ENCODE assay signal across 14 cellular contexts in the genomic region with DNA sequence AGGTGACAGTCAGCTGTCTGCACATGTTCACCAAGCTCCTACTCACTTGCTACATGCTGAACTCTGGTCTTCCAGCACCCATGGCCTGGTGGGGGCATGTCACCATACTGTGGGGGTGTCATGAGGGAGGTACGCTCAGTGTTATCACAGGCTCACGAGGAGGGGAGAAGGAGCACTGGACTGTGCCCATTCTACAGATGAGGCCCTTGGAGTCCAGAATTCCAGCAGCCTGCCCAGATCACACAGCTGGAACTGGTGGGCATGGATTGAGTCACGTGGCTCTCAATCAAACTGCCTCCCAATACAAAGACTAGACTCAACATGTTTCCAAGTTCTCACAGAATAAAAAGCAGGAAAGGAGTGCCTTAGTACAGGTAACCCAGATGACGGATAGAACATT. TPM values are rescaled to one million over a fixed set of nuclear protein-coding genes. Genes with fewer than 3 reads are reported as not detected.
DNase-seq lines count a peak whose midpoint lies in the region; ATAC-seq and TF ChIP-seq lines count a peak whose summit lies in the region.
"Had no signal": no experiment of that assay in that cellular context is flagged by ENCODE, and none has a peak within 500 bp of the region (broad histone marks: within the 10 kb centered on the region; RNA-seq: fewer than 3 reads in every experiment).

No MANE protein-coding gene starts in this region.

- H2BK12ac ChIP-seq in trophoblast cell (ENCODE audit: low read length), result no peak overlapping the region

- no peak overlapping the region for H2AFZ ChIP-seq in trophoblast cell (ENCODE audit: insufficient read depth, low read length, poor library complexity)
- H2AFZ ChIP-seq: GM23248 had no signal

- no peak overlapping the region for H3K27ac ChIP-seq in trophoblast cell (ENCODE audit: low read depth, low read length)
- H3K27ac ChIP-seq: GM23248 had no signal

- H3K27ac Mint-ChIP-seq in activated naive CD4-positive, alpha-beta T cell treated with anti-CD3 and anti-CD28 coated beads, Interleukin-2, amount 50 U/mL, for 24 hours, result peak overlapping the region; percentile 66
- H3K27ac Mint-ChIP-seq in activated naive CD4-positive, alpha-beta T cell treated with anti-CD3 and anti-CD28 coated beads, Interleukin-2, amount 10 ng/mL, durations not matched to agents 7 days and 5 days, result no peak overlapping the region
- peak overlapping the region; percentile 77 for H3K27ac Mint-ChIP-seq in T-helper 17 cell
- H3K27ac Mint-ChIP-seq in glutamatergic neuron (ENCODE audit: unreplicated experiment), result peak overlapping the region; percentile 56
- H3K27ac Mint-ChIP-seq: IgD-negative memory B cell had no signal

- no peak for TF ChIP-seq CTCF in glutamatergic neuron (IDR thresholded peaks at IDR 0.05; ENCODE audit: partially characterized antibody, unreplicated experiment)

- H3K36me3 Mint-ChIP-seq in activated naive CD4-positive, alpha-beta T cell treated with anti-CD3 and anti-CD28 coated beads, Interleukin-2, amount 50 U/mL, for 24 hours, result peaks cover 22% of the 10 kb centered on the region
- peaks cover 55% of the 10 kb centered on the region for H3K36me3 Mint-ChIP-seq in activated naive CD4-positive, alpha-beta T cell treated with anti-CD3 and anti-CD28 coated beads, Interleukin-2, amount 10 ng/mL, durations not matched to agents 7 days and 5 days
- H3K36me3 Mint-ChIP-seq in T-helper 17 cell (ENCODE audit: low read depth), result peaks cover 12% of the 10 kb centered on the region
- H3K36me3 Mint-ChIP-seq in glutamatergic neuron (ENCODE audit: unreplicated experiment), result peaks cover 10% of the 10 kb centered on the region

- H4K91ac ChIP-seq in trophoblast cell (ENCODE audit: low read depth, low read length), result no peak overlapping the region

- no peak for DNase-seq in activated naive CD4-positive, alpha-beta T cell treated with anti-CD3 and anti-CD28 coated beads, Interleukin-2, amount 10 ng/mL, durations not matched to agents 7 days and 5 days
- DNase-seq in T-helper 17 cell, result no peak
- DNase-seq in glutamatergic neuron, result no peak
- DNase-seq in trophoblast cell, result no peak
- no peak for DNase-seq in left colon
- DNase-seq: DMS79 treated with DMSO at 0.1 percent for 48 hours, GDM1, GM23248, NCI-H187 treated with DMSO at 0.1 percent for 48 hours, NCI-H774 had no signal

- H3K27me3 Mint-ChIP-seq in activated naive CD4-positive, alpha-beta T cell treated with anti-CD3 and anti-CD28 coated beads, Interleukin-2, amount 50 U/mL, for 24 hours, result no peaks in the 10 kb centered on the region
- H3K27me3 Mint-ChIP-seq in activated naive CD4-positive, alpha-beta T cell treated with anti-CD3 and anti-CD28 coated beads, Interleukin-2, amount 10 ng/mL, durations not matched to agents 7 days and 5 days, result no peaks in the 10 kb centered on the region
- no peaks in the 10 kb centered on the region for H3K27me3 Mint-ChIP-seq in T-helper 17 cell
- peaks cover 6% of the 10 kb centered on the region for H3K27me3 Mint-ChIP-seq in glutamatergic neuron (ENCODE audit: unreplicated experiment)

- H3K14ac ChIP-seq in trophoblast cell (ENCODE audit: low read length), result no peak overlapping the region

- no CpG with 5 or more reads among the region's 4 CpGs for WGBS in trophoblast cell (ENCODE audit: extremely low coverage, insufficient coverage, insufficient read length)

- H3K27me3 ChIP-seq in trophoblast cell (ENCODE audit: insufficient read depth, low read length), result no peaks in the 10 kb centered on the region

- no peak overlapping the region for H2BK5ac ChIP-seq in trophoblast cell (ENCODE audit: low read depth, low read length, poor library complexity)

- CTCF ChIA-PET in activated naive CD4-positive, alpha-beta T cell treated with anti-CD3 and anti-CD28 coated beads, Interleukin-2, amount 10 ng/mL, durations not matched to agents 7 days and 5 days (lab: Charles Lee), result no interaction called here

- peak overlapping the region; percentile 65 for H2AK5ac ChIP-seq in trophoblast cell (ENCODE audit: low read length)

- H3K79me1 ChIP-seq in trophoblast cell (ENCODE audit: low read length), result no peaks in the 10 kb centered on the region

- H3K4me1 ChIP-seq in trophoblast cell (ENCODE audit: control insufficient read depth in 1 of 2, insufficient read depth in 2 of 2, low read length in 2 of 2), result peaks cover 19 to 21% of the 10 kb centered on the region in 2 experiments

- H4K12ac ChIP-seq in trophoblast cell (ENCODE audit: low read depth, low read length), result peak overlapping the region; percentile 46

- no peak overlapping the region for H3K4me3 ChIP-seq in trophoblast cell (ENCODE audit: low read depth, low read length)
- H3K4me3 ChIP-seq: GM23248 had no signal

- peak overlapping the region; percentile 68 for H3K4ac ChIP-seq in trophoblast cell (ENCODE audit: low read depth, low read length)

- intact Hi-C loops in left colon (cut with DNase I, micrococcal nuclease), result loop anchor here in 1 of 2 donors (10.0 kb wide), 1 partner anchor 256 kb away; no protein-coding TSS in a partner anchor

- peak overlapping the region; percentile 37 for H3K18ac ChIP-seq in trophoblast cell (ENCODE audit: low read length)

- H3K9ac ChIP-seq in trophoblast cell (ENCODE audit: low read length), result no peak overlapping the region
- H3K9ac ChIP-seq: GM23248 had no signal

- H3K9me3 ChIP-seq in T-helper 17 cell (ENCODE audit: control insufficient read depth, low read length, poor library complexity, severe bottlenecking) (no peaks in the 10 kb centered on the region), trophoblast cell (ENCODE audit: insufficient read depth, low read depth, low read length) (no peaks in the 10 kb centered on the region)

- peaks cover 14 to 22% of the 10 kb centered on the region in 2 experiments for H3K36me3 ChIP-seq in trophoblast cell (ENCODE audit: control insufficient read depth in 1 of 2, insufficient read depth in 2 of 2, low read length in 2 of 2)

- no peaks in the 10 kb centered on the region for H3K9me3 Mint-ChIP-seq in activated naive CD4-positive, alpha-beta T cell treated with anti-CD3 and anti-CD28 coated beads, Interleukin-2, amount 50 U/mL, for 24 hours
- H3K9me3 Mint-ChIP-seq in activated naive CD4-positive, alpha-beta T cell treated with anti-CD3 and anti-CD28 coated beads, Interleukin-2, amount 10 ng/mL, durations not matched to agents 7 days and 5 days, result no peaks in the 10 kb centered on the region
- peaks cover 5% of the 10 kb centered on the region for H3K9me3 Mint-ChIP-seq in glutamatergic neuron (ENCODE audit: unreplicated experiment)

- H4K8ac ChIP-seq in trophoblast cell (ENCODE audit: low read depth, low read length), result no peak overlapping the region

- peak overlapping the region; percentile 8 for H3K4me3 Mint-ChIP-seq in activated naive CD4-positive, alpha-beta T cell treated with anti-CD3 and anti-CD28 coated beads, Interleukin-2, amount 50 U/mL, for 24 hours
- no peak overlapping the region for H3K4me3 Mint-ChIP-seq in activated naive CD4-positive, alpha-beta T cell treated with anti-CD3 and anti-CD28 coated beads, Interleukin-2, amount 10 ng/mL, durations not matched to agents 7 days and 5 days
- H3K4me3 Mint-ChIP-seq in T-helper 17 cell (peak overlapping the region; percentile 21), glutamatergic neuron (ENCODE audit: unreplicated experiment) (peak overlapping the region; percentile 73)

- H2BK120ac ChIP-seq in trophoblast cell (ENCODE audit: insufficient read depth, low read length, poor library complexity), result no peak overlapping the region

- no peak overlapping the region for H3K4me2 ChIP-seq in trophoblast cell (ENCODE audit: low read length)

- ATAC-seq in T-helper 17 cell (no peak), GM18861 (IDR thresholded peaks at IDR 0.05; ENCODE audit: unreplicated experiment) (no peak), GM19351 (IDR thresholded peaks at IDR 0.05; ENCODE audit: unreplicated experiment) (no peak), left colon (no peak)

- no peak overlapping the region for H3K23ac ChIP-seq in trophoblast cell (ENCODE audit: low read length)

- peaks cover 73% of the 10 kb centered on the region for H3K4me1 Mint-ChIP-seq in activated naive CD4-positive, alpha-beta T cell treated with anti-CD3 and anti-CD28 coated beads, Interleukin-2, amount 50 U/mL, for 24 hours
- peaks cover 56% of the 10 kb centered on the region for H3K4me1 Mint-ChIP-seq in activated naive CD4-positive, alpha-beta T cell treated with anti-CD3 and anti-CD28 coated beads, Interleukin-2, amount 10 ng/mL, durations not matched to agents 7 days and 5 days
- peaks cover 45% of the 10 kb centered on the region for H3K4me1 Mint-ChIP-seq in T-helper 17 cell
- H3K4me1 Mint-ChIP-seq in glutamatergic neuron (ENCODE audit: low read depth, unreplicated experiment), result peaks cover 32% of the 10 kb centered on the region
- H3K4me1 Mint-ChIP-seq: IgD-negative memory B cell had no signal

- H3K79me2 ChIP-seq in trophoblast cell (ENCODE audit: control insufficient read depth, insufficient read depth, low read length, poor library complexity), result no peaks in the 10 kb centered on the region

RNA-seq across cellular contexts. Expression of a gene that starts 10.7 kb away (rescaled TPM):
- total RNA-seq in T-helper 17 cell (10 to 100 TPM; 28.4 to 31.6 TPM), glutamatergic neuron (ENCODE audit: unreplicated experiment) (26.5 TPM), left colon (10 to 100 TPM; 27.0 to 46.5 TPM)
- 35.5 and 36.3 TPM in 2 replicates for polyA plus RNA-seq in trophoblast cell (2013)
